In genomic region chr3:47412842-47413520, GRCh38 we compare ENCODE assay signal across 2 cellular contexts.
TF ChIP-seq lines count a peak whose summit lies in the region.

No MANE protein-coding gene starts in this region.

TF ChIP-seq in HCT116, 20 proteins besides CTCF, POLR2A, EP300 and RAD21:
- TF ChIP-seq SP1 (IDR thresholded peaks at IDR 0.05; ENCODE audit: low read depth) = no peak
- no peak for TF ChIP-seq EGR1 (IDR thresholded peaks at IDR 0.05; ENCODE audit: low read depth)
- no peak for TF ChIP-seq CBX3 (IDR thresholded peaks at IDR 0.05; ENCODE audit: low read depth)
- TF ChIP-seq ZFX (IDR thresholded peaks at IDR 0.05) = no peak
- TF ChIP-seq FOSL1 (IDR thresholded peaks at IDR 0.05; ENCODE audit: low read depth) = no peak
- no peak for TF ChIP-seq ZNF274 (IDR thresholded peaks at IDR 0.05; ENCODE audit: low read depth, low read length)
- TF ChIP-seq, protein P1, sequence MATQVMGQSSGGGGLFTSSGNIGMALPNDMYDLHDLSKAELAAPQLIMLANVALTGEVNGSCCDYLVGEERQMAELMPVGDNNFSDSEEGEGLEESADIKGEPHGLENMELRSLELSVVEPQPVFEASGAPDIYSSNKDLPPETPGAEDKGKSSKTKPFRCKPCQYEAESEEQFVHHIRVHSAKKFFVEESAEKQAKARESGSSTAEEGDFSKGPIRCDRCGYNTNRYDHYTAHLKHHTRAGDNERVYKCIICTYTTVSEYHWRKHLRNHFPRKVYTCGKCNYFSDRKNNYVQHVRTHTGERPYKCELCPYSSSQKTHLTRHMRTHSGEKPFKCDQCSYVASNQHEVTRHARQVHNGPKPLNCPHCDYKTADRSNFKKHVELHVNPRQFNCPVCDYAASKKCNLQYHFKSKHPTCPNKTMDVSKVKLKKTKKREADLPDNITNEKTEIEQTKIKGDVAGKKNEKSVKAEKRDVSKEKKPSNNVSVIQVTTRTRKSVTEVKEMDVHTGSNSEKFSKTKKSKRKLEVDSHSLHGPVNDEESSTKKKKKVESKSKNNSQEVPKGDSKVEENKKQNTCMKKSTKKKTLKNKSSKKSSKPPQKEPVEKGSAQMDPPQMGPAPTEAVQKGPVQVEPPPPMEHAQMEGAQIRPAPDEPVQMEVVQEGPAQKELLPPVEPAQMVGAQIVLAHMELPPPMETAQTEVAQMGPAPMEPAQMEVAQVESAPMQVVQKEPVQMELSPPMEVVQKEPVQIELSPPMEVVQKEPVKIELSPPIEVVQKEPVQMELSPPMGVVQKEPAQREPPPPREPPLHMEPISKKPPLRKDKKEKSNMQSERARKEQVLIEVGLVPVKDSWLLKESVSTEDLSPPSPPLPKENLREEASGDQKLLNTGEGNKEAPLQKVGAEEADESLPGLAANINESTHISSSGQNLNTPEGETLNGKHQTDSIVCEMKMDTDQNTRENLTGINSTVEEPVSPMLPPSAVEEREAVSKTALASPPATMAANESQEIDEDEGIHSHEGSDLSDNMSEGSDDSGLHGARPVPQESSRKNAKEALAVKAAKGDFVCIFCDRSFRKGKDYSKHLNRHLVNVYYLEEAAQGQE (IDR thresholded peaks at IDR 0.05; ENCODE audit: low read depth) = no peak
- TF ChIP-seq, protein P2, sequence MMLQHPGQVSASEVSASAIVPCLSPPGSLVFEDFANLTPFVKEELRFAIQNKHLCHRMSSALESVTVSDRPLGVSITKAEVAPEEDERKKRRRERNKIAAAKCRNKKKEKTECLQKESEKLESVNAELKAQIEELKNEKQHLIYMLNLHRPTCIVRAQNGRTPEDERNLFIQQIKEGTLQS (IDR thresholded peaks at IDR 0.05) = no peak
- no peak for TF ChIP-seq ZBTB33 (IDR thresholded peaks at IDR 0.05; ENCODE audit: extremely low read depth, insufficient replicate concordance, low read length)
- no peak for TF ChIP-seq EZH2phosphoT487 (IDR thresholded peaks at IDR 0.05; ENCODE audit: borderline replicate concordance)
- TF ChIP-seq EZH2 (IDR thresholded peaks at IDR 0.05) = no peak
- TF ChIP-seq SRF (IDR thresholded peaks at IDR 0.05; ENCODE audit: low read depth) = no peak
- no peak for TF ChIP-seq CEBPB (IDR thresholded peaks at IDR 0.05; ENCODE audit: low read depth)
- no peak for TF ChIP-seq JUND (IDR thresholded peaks at IDR 0.05)
TF ChIP-seq in HCT116: peak in this region for 0.

TF ChIP-seq in GM12891, 5 proteins besides CTCF, POLR2A, EP300 and RAD21:
- TF ChIP-seq POLR2AphosphoS5 (IDR thresholded peaks at IDR 0.05; ENCODE audit: low read depth, low read length) (no peak), PAX5 (IDR thresholded peaks at IDR 0.05; ENCODE audit: insufficient read depth, low read length, severe bottlenecking) (no peak), TAF1 (IDR thresholded peaks at IDR 0.05; ENCODE audit: low read depth, low read length) (no peak), POU2F2 (IDR thresholded peaks at IDR 0.05; ENCODE audit: low read depth, low read length) (no peak)
